Comparison of ENCODE assay signal across 1 cellular context in genomic region chr17:379531-380200, GRCh38.
TF ChIP-seq lines count a peak whose summit lies in the region.

No MANE protein-coding gene starts in this region.

TF ChIP-seq in IMR-90, 13 proteins besides CTCF, POLR2A, EP300 and RAD21:
- no peak for TF ChIP-seq RFX5 (IDR thresholded peaks at IDR 0.05; ENCODE audit: low read depth, low read length)
- TF ChIP-seq, protein P1, sequence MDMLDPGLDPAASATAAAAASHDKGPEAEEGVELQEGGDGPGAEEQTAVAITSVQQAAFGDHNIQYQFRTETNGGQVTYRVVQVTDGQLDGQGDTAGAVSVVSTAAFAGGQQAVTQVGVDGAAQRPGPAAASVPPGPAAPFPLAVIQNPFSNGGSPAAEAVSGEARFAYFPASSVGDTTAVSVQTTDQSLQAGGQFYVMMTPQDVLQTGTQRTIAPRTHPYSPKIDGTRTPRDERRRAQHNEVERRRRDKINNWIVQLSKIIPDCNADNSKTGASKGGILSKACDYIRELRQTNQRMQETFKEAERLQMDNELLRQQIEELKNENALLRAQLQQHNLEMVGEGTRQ (IDR thresholded peaks at IDR 0.05; ENCODE audit: low read depth, low read length) = no peak
TF ChIP-seq in IMR-90: peak in this region for 0.
